8 cellular contexts compared by ENCODE assay signal in genomic region chr12:93442411-93443340, GRCh38. TPM values are rescaled to one million over a fixed set of nuclear protein-coding genes. Genes with fewer than 3 reads are reported as not detected.
DNase-seq lines count a peak whose midpoint lies in the region; ATAC-seq and TF ChIP-seq lines count a peak whose summit lies in the region.

No MANE protein-coding gene starts in this region.

- H3K27me3 ChIP-seq in ascending aorta (no peaks in the 10 kb centered on the region), kidney epithelial cell (ENCODE audit: control insufficient read depth, insufficient read depth, low read length) (no peaks in the 10 kb centered on the region), testis (no peaks in the 10 kb centered on the region)

- no peak for ATAC-seq in HG03432 (IDR thresholded peaks at IDR 0.05; ENCODE audit: unreplicated experiment)

- peaks cover 6% of the 10 kb centered on the region for H3K36me3 Mint-ChIP-seq in HFFc6 (ENCODE audit: low read depth)

- H3K27ac ChIP-seq in 22Rv1: peak overlapping the region; percentile 97
- peak overlapping the region; percentile 83 to 94 for H3K27ac ChIP-seq in ascending aorta
- H3K27ac ChIP-seq in testis: peak overlapping the region; percentile 95

- H3K4me1 ChIP-seq in ascending aorta (peaks cover 2 to 12% of the 10 kb centered on the region in 2 donors), testis (peaks cover 27% of the 10 kb centered on the region)

- no peaks in the 10 kb centered on the region for H3K9me3 ChIP-seq in ascending aorta
- no peaks in the 10 kb centered on the region for H3K9me3 ChIP-seq in testis

- intact Hi-C loops in ascending aorta (cut with DNase I): loop anchor here (1.0 kb wide), 1 partner anchor 25 kb away; the partner anchor contains the start of gene MRPL42
- intact Hi-C loops in testis (cut with DNase I; ENCODE audit: low total_unique reads): no loop called here

- no peaks in the 10 kb centered on the region for H3K36me3 ChIP-seq in ascending aorta
- no peaks in the 10 kb centered on the region for H3K36me3 ChIP-seq in kidney epithelial cell (ENCODE audit: control insufficient read depth, insufficient read depth, low read length)
- H3K36me3 ChIP-seq in testis (ENCODE audit: low read depth, missing control alignments): no peaks in the 10 kb centered on the region

- H3K4me3 Mint-ChIP-seq in HFFc6: peak overlapping the region; percentile 93

- H3K27me3 Mint-ChIP-seq in HFFc6 (ENCODE audit: insufficient read depth): peaks cover 5% of the 10 kb centered on the region; the same call in 1 of the 2 replicates

- peak overlapping the region; percentile 98 for H3K27ac Mint-ChIP-seq in HFFc6

- TF ChIP-seq CTCF in 22Rv1 (IDR thresholded peaks at IDR 0.05): no peak
- TF ChIP-seq CTCF in HFFc6 (IDR thresholded peaks at IDR 0.05): no peak
- no peak for TF ChIP-seq CTCF in ascending aorta (IDR thresholded peaks at IDR 0.05)
- TF ChIP-seq CTCF in kidney epithelial cell (IDR thresholded peaks at IDR 0.05; ENCODE audit: insufficient read depth, low read length, poor library complexity, severe bottlenecking): no peak
- TF ChIP-seq CTCF in testis (IDR thresholded peaks at IDR 0.05): no peak

- peaks cover 43% of the 10 kb centered on the region for H3K4me1 Mint-ChIP-seq in HFFc6 (ENCODE audit: low read depth)

- no peak for TF ChIP-seq POLR2A in testis (IDR thresholded peaks at IDR 0.05)

- peak overlapping the region; percentile 80 to 87 for H3K4me3 ChIP-seq in ascending aorta
- H3K4me3 ChIP-seq in kidney epithelial cell (ENCODE audit: low read depth, low read length): peak overlapping the region; percentile 76
- peak overlapping the region; percentile 96 to 99 for H3K4me3 ChIP-seq in testis

- WGBS in testis, 2 donors: 2 to 4% methylated on average over 18 to 19 of the region's 19 CpGs

- DNase-seq in HFFc6 (no peak), ascending aorta (ENCODE audit: low spot score in 2 of 2) (no peak), kidney epithelial cell (ENCODE audit: low read depth) (no peak), testis (no peak), retina (no peak)
- DNase-seq in stimulated activated CD4-positive, alpha-beta T cell treated with anti-CD3 and anti-CD28 coated beads, Interleukin-12 subunit alpha, Interleukin-12 subunit beta, amount 100 ng/mL, for 4 hours: no peak

- no peaks in the 10 kb centered on the region for H3K9me3 Mint-ChIP-seq in HFFc6

RNA-seq across cellular contexts. Expression of gene UBE2N, which starts 0.9 kb away (rescaled TPM):
- total RNA-seq in HFFc6 (2021; fragmentation: NEBNext Ultra II Directional; extraction: Animal tissue kit (Norgen Biotek cat#: 25700)): 100 to 1,000 TPM; 143 to 168 (median 157) TPM
- total RNA-seq in ascending aorta (19.4 TPM), kidney epithelial cell (59.6 and 68.7 TPM in 2 replicates), testis (100 to 1,000 TPM in 1 of 2 donors, 10 to 100 TPM in 1; 99.4 to 181 TPM)
- 368 TPM for polyA plus RNA-seq in testis (ENCODE audit: insufficient read depth, low read depth, low replicate concordance)

RNA-seq across cellular contexts. Expression of gene MRPL42, which starts 24.6 kb away (rescaled TPM):
- 10 to 100 TPM; 66.5 to 77.6 (median 73.9) TPM for total RNA-seq in HFFc6 (2021; fragmentation: NEBNext Ultra II Directional; extraction: Animal tissue kit (Norgen Biotek cat#: 25700))
- total RNA-seq in ascending aorta (8.4 TPM), kidney epithelial cell (74.3 and 95.1 TPM in 2 replicates), testis (10 to 100 TPM; 38.8 to 39.6 TPM)
- polyA plus RNA-seq in testis (ENCODE audit: insufficient read depth, low read depth, low replicate concordance): 93.5 TPM
